Comparison of ENCODE assay signal across 8 cellular contexts in genomic region chr22:37746366-37747089, GRCh38. TPM values are rescaled to one million over a fixed set of nuclear protein-coding genes. Genes with fewer than 3 reads are reported as not detected.
A peak's percentile ranks its signal among the peaks of the same experiment; 100 is the strongest.
DNase-seq lines count a peak whose midpoint lies in the region; ATAC-seq and TF ChIP-seq lines count a peak whose summit lies in the region.

No MANE protein-coding gene starts in this region.

- H3K36me3 Mint-ChIP-seq in osteocyte (ENCODE audit: unreplicated experiment), result no peaks in the 10 kb centered on the region

- H3K9me3 Mint-ChIP-seq in osteocyte (ENCODE audit: unreplicated experiment), result no peaks in the 10 kb centered on the region

- no peaks in the 10 kb centered on the region for H3K27me3 ChIP-seq in esophagus (ENCODE audit: control insufficient read depth in 1 of 2, insufficient read depth in 2 of 2, low read length in 2 of 2)

- peak; percentile 24 for ATAC-seq in GM18502 (IDR thresholded peaks at IDR 0.05; ENCODE audit: poor library complexity, unreplicated experiment)
- ATAC-seq in HG02885 (IDR thresholded peaks at IDR 0.05; ENCODE audit: poor library complexity, unreplicated experiment), result peak; percentile 25
- no peak for ATAC-seq in HG03139 (IDR thresholded peaks at IDR 0.05; ENCODE audit: unreplicated experiment)
- ATAC-seq in HG03565 (IDR thresholded peaks at IDR 0.05; ENCODE audit: unreplicated experiment), result no peak

- DNase-seq in osteocyte (ENCODE audit: extremely low spot score, unreplicated experiment) (no peak), putamen (ENCODE audit: low spot score) (no peak)

- H3K4me3 Mint-ChIP-seq in osteocyte (ENCODE audit: unreplicated experiment), result peak overlapping the region; percentile 84

- peak overlapping the region; percentile 84 for H3K27ac Mint-ChIP-seq in osteocyte (ENCODE audit: unreplicated experiment)

- H3K4me3 ChIP-seq in WI38 (ENCODE audit: low read depth, low read length) (peak overlapping the region; percentile 88), esophagus (ENCODE audit: low read depth in 1 of 2, low read length in 2 of 2) (peak overlapping the region; percentile 71 to 97)

- H3K27me3 Mint-ChIP-seq in osteocyte (ENCODE audit: unreplicated experiment), result no peaks in the 10 kb centered on the region

- H3K4me1 ChIP-seq in esophagus (ENCODE audit: control insufficient read depth in 2 of 2, insufficient read depth in 2 of 2, low read length in 1 of 2), result peaks cover 7 to 37% of the 10 kb centered on the region in 2 donors

- peak overlapping the region; percentile 97 to 98 for H3K27ac ChIP-seq in esophagus (ENCODE audit: low read depth in 2 of 2, low read length in 1 of 2)

- H3K9me3 ChIP-seq in esophagus (ENCODE audit: control insufficient read depth in 2 of 2, insufficient read depth in 1 of 2, low read depth in 1 of 2, low read length in 1 of 2), result no peaks in the 10 kb centered on the region

- TF ChIP-seq CTCF in WI38 (IDR thresholded peaks at IDR 0.05; ENCODE audit: low read depth, low read length) (no peak), osteocyte (IDR thresholded peaks at IDR 0.05) (no peak)

- peaks cover 73% of the 10 kb centered on the region for H3K4me1 Mint-ChIP-seq in osteocyte (ENCODE audit: unreplicated experiment)

- 1% methylated on average over 32 to 64 of the region's 64 CpGs for WGBS in esophagus, 2 donors

- H3K36me3 ChIP-seq in esophagus (ENCODE audit: control insufficient read depth in 2 of 2, insufficient read depth in 2 of 2, low read length in 1 of 2), result peaks cover 0 to 6% of the 10 kb centered on the region in 2 donors

RNA-seq across cellular contexts. Expression of gene TRIOBP, which starts 49.7 kb away (rescaled TPM):
- polyA plus RNA-seq in esophagus, result 10 to 100 TPM; 57.8 to 63.8 TPM
- total RNA-seq in osteocyte, result 103 and 105 TPM in 2 replicates

Comparison
In these comparisons a context has a peak if more than half of its experiments do, and no peak if none do; other contexts are left out.
1. ATAC-seq: peak in GM18502 (single experiment) and HG02885 (single experiment); none in HG03139 (single experiment) and HG03565 (single experiment).